20 cellular contexts compared by ENCODE assay signal in the genomic region with DNA sequence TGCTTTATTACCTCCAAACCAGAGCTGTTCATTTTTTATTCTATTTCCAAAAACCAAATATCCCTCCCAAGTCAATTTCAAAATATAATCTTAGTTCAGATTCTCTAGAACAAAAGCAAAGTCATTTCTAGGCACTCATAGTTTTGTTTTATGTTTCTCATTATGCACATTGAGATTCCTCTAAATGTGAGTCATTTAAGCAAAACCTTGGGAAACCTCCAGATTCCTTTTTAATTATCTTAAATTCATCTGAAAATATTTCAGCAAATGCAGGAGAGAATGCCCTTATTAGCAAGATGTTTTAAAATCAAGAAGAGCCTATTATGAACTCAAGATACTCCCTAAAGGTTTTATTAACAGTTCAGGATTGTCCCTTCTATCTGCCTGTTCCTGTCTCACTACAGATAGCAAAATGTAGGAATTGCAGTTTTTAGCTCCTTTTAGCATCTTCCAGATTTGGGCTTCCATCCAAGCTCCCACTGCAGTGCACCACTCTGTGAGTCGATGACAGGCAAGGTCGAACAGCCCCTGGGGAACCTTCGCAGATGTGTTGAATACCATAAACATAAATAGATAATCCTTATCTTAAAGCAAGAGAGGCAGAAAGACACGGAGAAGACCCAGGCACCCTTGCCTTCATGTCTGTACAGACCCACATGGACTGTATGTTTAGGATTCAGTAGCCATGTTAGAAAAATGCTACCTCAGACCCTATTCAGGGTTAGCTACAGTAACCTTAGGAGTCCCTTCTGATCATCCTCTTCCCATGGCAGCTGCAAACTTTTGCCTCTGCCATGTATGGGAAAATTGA. TPM values are rescaled to one million over a fixed set of nuclear protein-coding genes. Genes with fewer than 3 reads are reported as not detected.
A peak's percentile ranks its signal among the peaks of the same experiment; 100 is the strongest.
DNase-seq lines count a peak whose midpoint lies in the region; ATAC-seq and TF ChIP-seq lines count a peak whose summit lies in the region.
"Had no signal": no experiment of that assay in that cellular context is flagged by ENCODE, and none has a peak within 500 bp of the region (broad histone marks: within the 10 kb centered on the region; RNA-seq: fewer than 3 reads in every experiment).

No MANE protein-coding gene starts in this region.

- no peak for ATAC-seq in HG02610 (IDR thresholded peaks at IDR 0.05; ENCODE audit: unreplicated experiment)
- ATAC-seq in natural killer cell treated with Interleukin-12 subunit alpha and Interleukin-12 subunit beta and Interleukin-15 and Interleukin-18, amount 100 ng/mL, for 72 hours = no peak
- ATAC-seq: activated naive CD8-positive, alpha-beta T cell treated with anti-CD3 and anti-CD28 coated beads, Interleukin-2, amount 50 U/mL, for 24 hours; gastrocnemius medialis; GM12878; mucosa of descending colon had no signal

- CTCF ChIA-PET in activated CD4-positive, alpha-beta memory T cell treated with anti-CD3 and anti-CD28 coated beads for 36 hours (lab: Charles Lee) = no interaction called here

- TF ChIP-seq CTCF in brain microvascular endothelial cell (IDR thresholded peaks at IDR 0.05; ENCODE audit: low read depth, low read length, missing control alignments) = no peak

- no peaks in the 10 kb centered on the region for H3K36me3 Mint-ChIP-seq in activated CD4-positive, alpha-beta memory T cell treated with anti-CD3 and anti-CD28 coated beads for 36 hours
- no peaks in the 10 kb centered on the region for H3K36me3 Mint-ChIP-seq in natural killer cell treated with Interleukin-12 subunit alpha and Interleukin-12 subunit beta and Interleukin-15 and Interleukin-18, amount 100 ng/mL, for 72 hours

- intact Hi-C loops in activated CD4-positive, alpha-beta memory T cell treated with anti-CD3 and anti-CD28 coated beads for 36 hours (cut with micrococcal nuclease) = no loop called here

- no peaks in the 10 kb centered on the region for H3K4me1 Mint-ChIP-seq in activated CD4-positive, alpha-beta memory T cell treated with anti-CD3 and anti-CD28 coated beads for 36 hours (ENCODE audit: low read depth)
- H3K4me1 Mint-ChIP-seq in natural killer cell treated with Interleukin-12 subunit alpha and Interleukin-12 subunit beta and Interleukin-15 and Interleukin-18, amount 100 ng/mL, for 72 hours (ENCODE audit: low read depth in 2 of 2) = no peaks in the 10 kb centered on the region
- H3K4me1 Mint-ChIP-seq: activated naive CD8-positive, alpha-beta T cell treated with anti-CD3 and anti-CD28 coated beads, Interleukin-2, amount 50 U/mL, for 24 hours had no signal

- peak; percentile 11 for DNase-seq in AG08395 (ENCODE audit: low spot score)
- peak; percentile 66 for DNase-seq in M059J (ENCODE audit: low read depth)
- peak; percentile 74 for DNase-seq in brain microvascular endothelial cell
- DNase-seq in iris pigment epithelial cell (ENCODE audit: low read depth) = peak; percentile 56
- DNase-seq in activated CD4-positive, alpha-beta memory T cell treated with anti-CD3 and anti-CD28 coated beads for 36 hours = no peak
- no peak for DNase-seq in medulla oblongata (ENCODE audit: extremely low spot score)
- DNase-seq in natural killer cell treated with Interleukin-12 subunit alpha and Interleukin-12 subunit beta and Interleukin-15 and Interleukin-18, amount 100 ng/mL, for 72 hours (ENCODE audit: low spot score) = no peak
- DNase-seq: activated CD4-positive, alpha-beta T cell treated with anti-CD3 and anti-CD28 coated beads for 4 hours; activated naive CD8-positive, alpha-beta T cell treated with anti-CD3 and anti-CD28 coated beads, Interleukin-2, amount 50 U/mL, for 24 hours; activated T-cell treated with anti-CD3 and anti-CD28 coated beads for 4 hours; cortex of kidney; DMS79 treated with DMSO at 0.1 percent for 48 hours; gastrocnemius medialis; mucosa of descending colon; NCI-H446 treated with DMSO at 0.1 percent for 48 hours; T-helper 1 cell had no signal

- H3K9me3 Mint-ChIP-seq in activated CD4-positive, alpha-beta memory T cell treated with anti-CD3 and anti-CD28 coated beads for 36 hours = no peaks in the 10 kb centered on the region
- no peaks in the 10 kb centered on the region for H3K9me3 Mint-ChIP-seq in natural killer cell treated with Interleukin-12 subunit alpha and Interleukin-12 subunit beta and Interleukin-15 and Interleukin-18, amount 100 ng/mL, for 72 hours
- H3K9me3 Mint-ChIP-seq: activated naive CD8-positive, alpha-beta T cell treated with anti-CD3 and anti-CD28 coated beads, Interleukin-2, amount 50 U/mL, for 24 hours had no signal

- no peaks in the 10 kb centered on the region for H3K27me3 ChIP-seq in brain microvascular endothelial cell (replicated peaks)
- H3K27me3 ChIP-seq: suprapubic skin had no signal

- H3K4me3 Mint-ChIP-seq in activated CD4-positive, alpha-beta memory T cell treated with anti-CD3 and anti-CD28 coated beads for 36 hours = no peak overlapping the region
- H3K4me3 Mint-ChIP-seq in natural killer cell treated with Interleukin-12 subunit alpha and Interleukin-12 subunit beta and Interleukin-15 and Interleukin-18, amount 100 ng/mL, for 72 hours = no peak overlapping the region
- H3K4me3 Mint-ChIP-seq: activated naive CD8-positive, alpha-beta T cell treated with anti-CD3 and anti-CD28 coated beads, Interleukin-2, amount 50 U/mL, for 24 hours had no signal

- H3K27ac ChIP-seq in brain microvascular endothelial cell = peak overlapping the region; percentile 93
- H3K27ac ChIP-seq: gastrocnemius medialis, parathyroid adenoma, suprapubic skin had no signal

- H3K4me3 ChIP-seq in brain microvascular endothelial cell (ENCODE audit: low read depth, low read length) = peak overlapping the region; percentile 23
- H3K4me3 ChIP-seq: gastrocnemius medialis, GM12878, mucosa of descending colon, suprapubic skin had no signal

- no peak overlapping the region for H3K27ac Mint-ChIP-seq in activated CD4-positive, alpha-beta memory T cell treated with anti-CD3 and anti-CD28 coated beads for 36 hours
- H3K27ac Mint-ChIP-seq in natural killer cell treated with Interleukin-12 subunit alpha and Interleukin-12 subunit beta and Interleukin-15 and Interleukin-18, amount 100 ng/mL, for 72 hours = no peak overlapping the region
- H3K27ac Mint-ChIP-seq: activated naive CD8-positive, alpha-beta T cell treated with anti-CD3 and anti-CD28 coated beads, Interleukin-2, amount 50 U/mL, for 24 hours had no signal

- H3K36me3 ChIP-seq in brain microvascular endothelial cell (replicated peaks) = no peaks in the 10 kb centered on the region
- H3K36me3 ChIP-seq: gastrocnemius medialis, suprapubic skin had no signal

- POLR2A ChIA-PET in activated CD4-positive, alpha-beta memory T cell treated with anti-CD3 and anti-CD28 coated beads for 36 hours (lab: Charles Lee) = no interaction called here

- in situ Hi-C loops in brain microvascular endothelial cell (cut with HindIII; ENCODE audit: low pct_ligation_motif_present, low sequenced_read_pairs) = no loop called here

- H3K27me3 Mint-ChIP-seq in activated CD4-positive, alpha-beta memory T cell treated with anti-CD3 and anti-CD28 coated beads for 36 hours = no peaks in the 10 kb centered on the region
- H3K27me3 Mint-ChIP-seq in natural killer cell treated with Interleukin-12 subunit alpha and Interleukin-12 subunit beta and Interleukin-15 and Interleukin-18, amount 100 ng/mL, for 72 hours = peaks cover 0 to 22% of the 10 kb centered on the region in 2 donors
- H3K27me3 Mint-ChIP-seq: activated naive CD8-positive, alpha-beta T cell treated with anti-CD3 and anti-CD28 coated beads, Interleukin-2, amount 50 U/mL, for 24 hours had no signal

RNA-seq across cellular contexts. Expression of a gene that starts 11.3 kb away (rescaled TPM):
- total RNA-seq in M059J (2014; rRNA removed; shearing (Covaris generic)) = 46.7 and 55.0 TPM in 2 replicates
- total RNA-seq in activated CD4-positive, alpha-beta memory T cell treated with anti-CD3 and anti-CD28 coated beads for 36 hours = 10 to 100 TPM; 17.7 to 17.8 TPM
- 1 to 10 TPM; 1.6 to 3.7 TPM for total RNA-seq in natural killer cell treated with Interleukin-12 subunit alpha and Interleukin-12 subunit beta and Interleukin-15 and Interleukin-18, amount 100 ng/mL, for 72 hours

Comparison
In these comparisons a context has a peak if more than half of its experiments do, and no peak if none do; other contexts are left out.
1. DNase-seq: peak in AG08395 (single experiment), M059J (single experiment), brain microvascular endothelial cell (single experiment) and iris pigment epithelial cell (single experiment); none in activated CD4-positive, alpha-beta memory T cell treated with anti-CD3 and anti-CD28 coated beads for 36 hours (single experiment), medulla oblongata (single experiment) and natural killer cell treated with Interleukin-12 subunit alpha and Interleukin-12 subunit beta and Interleukin-15 and Interleukin-18, amount 100 ng/mL, for 72 hours (single experiment).